ENCODE assay signal across 1 cellular context in the genomic region with DNA sequence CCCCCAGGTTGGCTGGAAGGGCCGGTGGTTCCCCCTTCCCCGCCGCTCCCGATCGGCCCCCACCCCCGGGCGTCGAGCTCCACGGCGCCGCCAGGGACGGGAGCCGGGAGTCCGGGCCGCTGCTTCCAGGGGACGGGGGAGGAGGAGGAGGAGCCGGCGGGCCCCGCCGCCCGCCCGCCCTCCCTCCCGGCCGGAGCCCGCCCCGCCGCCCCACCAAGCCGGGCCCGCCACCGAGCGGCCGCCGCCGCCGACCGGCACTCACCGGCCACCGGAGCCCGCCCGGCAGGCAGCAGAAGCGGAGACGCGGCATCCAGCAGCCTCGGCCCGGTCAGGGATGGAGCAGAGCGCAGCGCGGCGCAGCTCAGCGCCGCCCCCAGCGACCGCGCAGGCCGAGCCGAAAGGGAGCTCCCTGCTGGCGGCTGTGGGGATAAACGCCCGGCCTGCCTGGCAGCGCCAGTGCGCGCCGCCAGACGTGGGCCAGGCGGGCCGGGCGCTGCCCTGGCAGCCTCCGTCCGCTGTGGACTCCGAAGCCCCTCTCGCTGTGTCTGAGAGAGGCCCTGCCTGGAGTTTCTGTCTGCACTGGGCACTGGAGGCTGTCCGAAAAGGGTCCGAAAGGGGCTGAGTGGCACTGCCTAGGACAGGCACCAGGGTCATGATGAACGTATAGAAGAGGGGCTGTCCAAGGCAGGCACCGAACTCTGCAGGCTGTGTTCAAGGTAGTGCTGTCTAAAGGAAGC.
A peak's percentile ranks its signal among the peaks of the same experiment; 100 is the strongest.
TF ChIP-seq lines count a peak whose summit lies in the region.

TSS of gene MYO18A (minus strand) at position 348 of the 737 bp plus-strand sequence. CDS start 13,458 bp downstream, outside the sequence.

TF ChIP-seq in K562, 482 proteins besides CTCF, POLR2A, EP300 and RAD21 (continued from another document and continues in another):
- TF ChIP-seq, protein P1, sequence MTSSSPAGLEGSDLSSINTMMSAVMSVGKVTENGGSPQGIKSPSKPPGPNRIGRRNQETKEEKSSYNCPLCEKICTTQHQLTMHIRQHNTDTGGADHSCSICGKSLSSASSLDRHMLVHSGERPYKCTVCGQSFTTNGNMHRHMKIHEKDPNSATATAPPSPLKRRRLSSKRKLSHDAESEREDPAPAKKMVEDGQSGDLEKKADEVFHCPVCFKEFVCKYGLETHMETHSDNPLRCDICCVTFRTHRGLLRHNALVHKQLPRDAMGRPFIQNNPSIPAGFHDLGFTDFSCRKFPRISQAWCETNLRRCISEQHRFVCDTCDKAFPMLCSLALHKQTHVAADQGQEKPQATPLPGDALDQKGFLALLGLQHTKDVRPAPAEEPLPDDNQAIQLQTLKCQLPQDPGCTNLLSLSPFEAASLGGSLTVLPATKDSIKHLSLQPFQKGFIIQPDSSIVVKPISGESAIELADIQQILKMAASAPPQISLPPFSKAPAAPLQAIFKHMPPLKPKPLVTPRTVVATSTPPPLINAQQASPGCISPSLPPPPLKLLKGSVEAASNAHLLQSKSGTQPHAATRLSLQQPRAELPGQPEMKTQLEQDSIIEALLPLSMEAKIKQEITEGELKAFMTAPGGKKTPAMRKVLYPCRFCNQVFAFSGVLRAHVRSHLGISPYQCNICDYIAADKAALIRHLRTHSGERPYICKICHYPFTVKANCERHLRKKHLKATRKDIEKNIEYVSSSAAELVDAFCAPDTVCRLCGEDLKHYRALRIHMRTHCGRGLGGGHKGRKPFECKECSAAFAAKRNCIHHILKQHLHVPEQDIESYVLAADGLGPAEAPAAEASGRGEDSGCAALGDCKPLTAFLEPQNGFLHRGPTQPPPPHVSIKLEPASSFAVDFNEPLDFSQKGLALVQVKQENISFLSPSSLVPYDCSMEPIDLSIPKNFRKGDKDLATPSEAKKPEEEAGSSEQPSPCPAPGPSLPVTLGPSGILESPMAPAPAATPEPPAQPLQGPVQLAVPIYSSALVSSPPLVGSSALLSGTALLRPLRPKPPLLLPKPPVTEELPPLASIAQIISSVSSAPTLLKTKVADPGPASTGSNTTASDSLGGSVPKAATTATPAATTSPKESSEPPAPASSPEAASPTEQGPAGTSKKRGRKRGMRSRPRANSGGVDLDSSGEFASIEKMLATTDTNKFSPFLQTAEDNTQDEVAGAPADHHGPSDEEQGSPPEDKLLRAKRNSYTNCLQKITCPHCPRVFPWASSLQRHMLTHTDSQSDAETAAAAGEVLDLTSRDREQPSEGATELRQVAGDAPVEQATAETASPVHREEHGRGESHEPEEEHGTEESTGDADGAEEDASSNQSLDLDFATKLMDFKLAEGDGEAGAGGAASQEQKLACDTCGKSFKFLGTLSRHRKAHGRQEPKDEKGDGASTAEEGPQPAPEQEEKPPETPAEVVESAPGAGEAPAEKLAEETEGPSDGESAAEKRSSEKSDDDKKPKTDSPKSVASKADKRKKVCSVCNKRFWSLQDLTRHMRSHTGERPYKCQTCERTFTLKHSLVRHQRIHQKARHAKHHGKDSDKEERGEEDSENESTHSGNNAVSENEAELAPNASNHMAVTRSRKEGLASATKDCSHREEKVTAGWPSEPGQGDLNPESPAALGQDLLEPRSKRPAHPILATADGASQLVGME (CRISPR knock-in tag; IDR thresholded peaks at IDR 0.05), result 0 out of 2 replicates have a peak, but pooled peaks have one; percentile 51
- TF ChIP-seq, protein P2, sequence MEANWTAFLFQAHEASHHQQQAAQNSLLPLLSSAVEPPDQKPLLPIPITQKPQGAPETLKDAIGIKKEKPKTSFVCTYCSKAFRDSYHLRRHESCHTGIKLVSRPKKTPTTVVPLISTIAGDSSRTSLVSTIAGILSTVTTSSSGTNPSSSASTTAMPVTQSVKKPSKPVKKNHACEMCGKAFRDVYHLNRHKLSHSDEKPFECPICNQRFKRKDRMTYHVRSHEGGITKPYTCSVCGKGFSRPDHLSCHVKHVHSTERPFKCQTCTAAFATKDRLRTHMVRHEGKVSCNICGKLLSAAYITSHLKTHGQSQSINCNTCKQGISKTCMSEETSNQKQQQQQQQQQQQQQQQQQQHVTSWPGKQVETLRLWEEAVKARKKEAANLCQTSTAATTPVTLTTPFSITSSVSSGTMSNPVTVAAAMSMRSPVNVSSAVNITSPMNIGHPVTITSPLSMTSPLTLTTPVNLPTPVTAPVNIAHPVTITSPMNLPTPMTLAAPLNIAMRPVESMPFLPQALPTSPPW (CRISPR knock-in tag; IDR thresholded peaks at IDR 0.05), result peak; percentile 68
- TF ChIP-seq MECOM (CRISPR knock-in tag; IDR thresholded peaks at IDR 0.05), result no peak
- TF ChIP-seq RBM25 (IDR thresholded peaks at IDR 0.05; ENCODE audit: low read depth, low read length, severe bottlenecking), result peak; percentile 43
- peak; percentile 71 for TF ChIP-seq SMC3 (conservative IDR thresholded peaks at IDR 0.05; ENCODE audit: insufficient read depth, low read depth, low read length)
- no peak for TF ChIP-seq MBD2 (IDR thresholded peaks at IDR 0.05; ENCODE audit: borderline replicate concordance, low read depth)
- TF ChIP-seq HOXB6 (CRISPR knock-in tag; IDR thresholded peaks at IDR 0.05; ENCODE audit: borderline replicate concordance), result no peak
- TF ChIP-seq ZNF717 (CRISPR knock-in tag; IDR thresholded peaks at IDR 0.05), result no peak
- peak; percentile 86 for TF ChIP-seq CXXC5 (CRISPR knock-in tag; IDR thresholded peaks at IDR 0.05)
- no peak for TF ChIP-seq XRCC3 (IDR thresholded peaks at IDR 0.05)
- TF ChIP-seq RBM14 (IDR thresholded peaks at IDR 0.05; ENCODE audit: borderline replicate concordance, insufficient read depth, low read depth, low read length), result no peak
- TF ChIP-seq ZBED1 (IDR thresholded peaks at IDR 0.05), result no peak
- TF ChIP-seq KDM2B (CRISPR knock-in tag; IDR thresholded peaks at IDR 0.05), result peak; percentile 50; the same call in 1 of the 2 replicates
- 0 out of 6 replicates have a peak, but pooled peaks of 1 of the 3 experiments have one; percentile 13 for TF ChIP-seq ZBTB11 (CRISPR knock-in tag; IDR thresholded peaks at IDR 0.05)
- no peak for TF ChIP-seq ZFPM2 (CRISPR knock-in tag; IDR thresholded peaks at IDR 0.05)
- TF ChIP-seq, protein P3, sequence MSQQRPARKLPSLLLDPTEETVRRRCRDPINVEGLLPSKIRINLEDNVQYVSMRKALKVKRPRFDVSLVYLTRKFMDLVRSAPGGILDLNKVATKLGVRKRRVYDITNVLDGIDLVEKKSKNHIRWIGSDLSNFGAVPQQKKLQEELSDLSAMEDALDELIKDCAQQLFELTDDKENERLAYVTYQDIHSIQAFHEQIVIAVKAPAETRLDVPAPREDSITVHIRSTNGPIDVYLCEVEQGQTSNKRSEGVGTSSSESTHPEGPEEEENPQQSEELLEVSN (IDR thresholded peaks at IDR 0.05; ENCODE audit: borderline replicate concordance in 1 of 2, extremely low read depth in 1 of 2, insufficient read depth in 1 of 2, insufficient read length in 1 of 2, low read depth in 1 of 2, low read length in 1 of 2, poor library complexity in 1 of 2, severe bottlenecking in 1 of 2), result peak in 1 of 2 experiments; percentile 54
- TF ChIP-seq GABPB1 (CRISPR knock-in tag; IDR thresholded peaks at IDR 0.05), result no peak
- no peak for TF ChIP-seq ZNF253 (CRISPR knock-in tag; conservative IDR thresholded peaks at IDR 0.05)
- TF ChIP-seq, protein P4, sequence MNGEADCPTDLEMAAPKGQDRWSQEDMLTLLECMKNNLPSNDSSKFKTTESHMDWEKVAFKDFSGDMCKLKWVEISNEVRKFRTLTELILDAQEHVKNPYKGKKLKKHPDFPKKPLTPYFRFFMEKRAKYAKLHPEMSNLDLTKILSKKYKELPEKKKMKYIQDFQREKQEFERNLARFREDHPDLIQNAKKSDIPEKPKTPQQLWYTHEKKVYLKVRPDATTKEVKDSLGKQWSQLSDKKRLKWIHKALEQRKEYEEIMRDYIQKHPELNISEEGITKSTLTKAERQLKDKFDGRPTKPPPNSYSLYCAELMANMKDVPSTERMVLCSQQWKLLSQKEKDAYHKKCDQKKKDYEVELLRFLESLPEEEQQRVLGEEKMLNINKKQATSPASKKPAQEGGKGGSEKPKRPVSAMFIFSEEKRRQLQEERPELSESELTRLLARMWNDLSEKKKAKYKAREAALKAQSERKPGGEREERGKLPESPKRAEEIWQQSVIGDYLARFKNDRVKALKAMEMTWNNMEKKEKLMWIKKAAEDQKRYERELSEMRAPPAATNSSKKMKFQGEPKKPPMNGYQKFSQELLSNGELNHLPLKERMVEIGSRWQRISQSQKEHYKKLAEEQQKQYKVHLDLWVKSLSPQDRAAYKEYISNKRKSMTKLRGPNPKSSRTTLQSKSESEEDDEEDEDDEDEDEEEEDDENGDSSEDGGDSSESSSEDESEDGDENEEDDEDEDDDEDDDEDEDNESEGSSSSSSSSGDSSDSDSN (IDR thresholded peaks at IDR 0.05; ENCODE audit: borderline replicate concordance in 1 of 2, low read depth in 2 of 2, low read length in 2 of 2), result peak; percentile 98 to 99
- peak; percentile 79 for TF ChIP-seq POLR2G (IDR thresholded peaks at IDR 0.05; ENCODE audit: low read depth, low read length)
- peak; percentile 89 for TF ChIP-seq HNRNPL (IDR thresholded peaks at IDR 0.05; ENCODE audit: low read depth, low read length)
- no peak for TF ChIP-seq MED1 (CRISPR knock-in tag; IDR thresholded peaks at IDR 0.05; ENCODE audit: borderline replicate concordance)
- peak; percentile 60 for TF ChIP-seq CREM (IDR thresholded peaks at IDR 0.05; ENCODE audit: low read depth)
- TF ChIP-seq NONO (IDR thresholded peaks at IDR 0.05; ENCODE audit: low read depth in 2 of 2, low read length in 1 of 2), result peak; percentile 37 to 79; a peak in 2 of 4 replicates
- peak; percentile 54 for TF ChIP-seq SMAD4 (CRISPR knock-in tag; conservative IDR thresholded peaks at IDR 0.05)
- no peak for TF ChIP-seq ZBTB7A (IDR thresholded peaks at IDR 0.05; ENCODE audit: borderline replicate concordance, control insufficient read depth, low read depth, low read length)
- peak; percentile 63; the same call in 1 of the 2 replicates for TF ChIP-seq ZNF24 (IDR thresholded peaks at IDR 0.05)
- no peak for TF ChIP-seq CC2D1A (IDR thresholded peaks at IDR 0.05)
- no peak for TF ChIP-seq HDAC2 (IDR thresholded peaks at IDR 0.05)
- peak; percentile 75 for TF ChIP-seq ZFX (CRISPR knock-in tag; IDR thresholded peaks at IDR 0.05)
- TF ChIP-seq ZNF764 (CRISPR knock-in tag; IDR thresholded peaks at IDR 0.05; ENCODE audit: low read depth), result 0 out of 2 replicates have a peak, but pooled peaks have one; percentile 49
- TF ChIP-seq ERF (CRISPR knock-in tag; IDR thresholded peaks at IDR 0.05), result peak; percentile 93
- no peak for TF ChIP-seq PHF20 (IDR thresholded peaks at IDR 0.05; ENCODE audit: partially characterized antibody)
- peak; percentile 31 for TF ChIP-seq ZFP36 (IDR thresholded peaks at IDR 0.05; ENCODE audit: low read depth, low read length, partially characterized antibody)
- TF ChIP-seq, protein P5, sequence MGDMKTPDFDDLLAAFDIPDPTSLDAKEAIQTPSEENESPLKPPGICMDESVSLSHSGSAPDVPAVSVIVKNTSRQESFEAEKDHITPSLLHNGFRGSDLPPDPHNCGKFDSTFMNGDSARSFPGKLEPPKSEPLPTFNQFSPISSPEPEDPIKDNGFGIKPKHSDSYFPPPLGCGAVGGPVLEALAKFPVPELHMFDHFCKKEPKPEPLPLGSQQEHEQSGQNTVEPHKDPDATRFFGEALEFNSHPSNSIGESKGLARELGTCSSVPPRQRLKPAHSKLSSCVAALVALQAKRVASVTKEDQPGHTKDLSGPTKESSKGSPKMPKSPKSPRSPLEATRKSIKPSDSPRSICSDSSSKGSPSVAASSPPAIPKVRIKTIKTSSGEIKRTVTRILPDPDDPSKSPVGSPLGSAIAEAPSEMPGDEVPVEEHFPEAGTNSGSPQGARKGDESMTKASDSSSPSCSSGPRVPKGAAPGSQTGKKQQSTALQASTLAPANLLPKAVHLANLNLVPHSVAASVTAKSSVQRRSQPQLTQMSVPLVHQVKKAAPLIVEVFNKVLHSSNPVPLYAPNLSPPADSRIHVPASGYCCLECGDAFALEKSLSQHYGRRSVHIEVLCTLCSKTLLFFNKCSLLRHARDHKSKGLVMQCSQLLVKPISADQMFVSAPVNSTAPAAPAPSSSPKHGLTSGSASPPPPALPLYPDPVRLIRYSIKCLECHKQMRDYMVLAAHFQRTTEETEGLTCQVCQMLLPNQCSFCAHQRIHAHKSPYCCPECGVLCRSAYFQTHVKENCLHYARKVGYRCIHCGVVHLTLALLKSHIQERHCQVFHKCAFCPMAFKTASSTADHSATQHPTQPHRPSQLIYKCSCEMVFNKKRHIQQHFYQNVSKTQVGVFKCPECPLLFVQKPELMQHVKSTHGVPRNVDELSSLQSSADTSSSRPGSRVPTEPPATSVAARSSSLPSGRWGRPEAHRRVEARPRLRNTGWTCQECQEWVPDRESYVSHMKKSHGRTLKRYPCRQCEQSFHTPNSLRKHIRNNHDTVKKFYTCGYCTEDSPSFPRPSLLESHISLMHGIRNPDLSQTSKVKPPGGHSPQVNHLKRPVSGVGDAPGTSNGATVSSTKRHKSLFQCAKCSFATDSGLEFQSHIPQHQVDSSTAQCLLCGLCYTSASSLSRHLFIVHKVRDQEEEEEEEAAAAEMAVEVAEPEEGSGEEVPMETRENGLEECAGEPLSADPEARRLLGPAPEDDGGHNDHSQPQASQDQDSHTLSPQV (IDR thresholded peaks at IDR 0.05), result peak; percentile 82
- TF ChIP-seq PHF8 (IDR thresholded peaks at IDR 0.05; ENCODE audit: borderline replicate concordance, low read length), result peak; percentile 39; the same call in 1 of the 2 replicates
- no peak for TF ChIP-seq ZNF324 (CRISPR knock-in tag; IDR thresholded peaks at IDR 0.05)
- TF ChIP-seq ZNF282 (CRISPR knock-in tag; IDR thresholded peaks at IDR 0.05), result 0 out of 2 replicates have a peak, but pooled peaks have one; percentile 31
- TF ChIP-seq NFRKB (IDR thresholded peaks at IDR 0.05; ENCODE audit: low read depth), result no peak
- TF ChIP-seq FOXA3 (CRISPR knock-in tag; conservative IDR thresholded peaks at IDR 0.05 in 1 of 2, IDR thresholded peaks at IDR 0.05 in 1 of 2), result no peak
- TF ChIP-seq YY1 (IDR thresholded peaks at IDR 0.05; ENCODE audit: borderline replicate concordance in 1 of 3, control insufficient read depth in 1 of 3, extremely low read depth in 1 of 3, insufficient read depth in 3 of 3, insufficient read length in 1 of 3, insufficient replicate concordance in 2 of 3, low read depth in 1 of 3, low read length in 2 of 3), result peak in 2 of 3 experiments; percentile 41 to 64
- TF ChIP-seq SIN3B (IDR thresholded peaks at IDR 0.05; ENCODE audit: low read depth), result peak; percentile 50; the same call in 1 of the 2 replicates
